Comparison of ENCODE assay signal across 15 cellular contexts in genomic region chr2:126790987-126791780, GRCh38.
A peak's percentile ranks its signal among the peaks of the same experiment; 100 is the strongest.
DNase-seq lines count a peak whose midpoint lies in the region; ATAC-seq and TF ChIP-seq lines count a peak whose summit lies in the region.
"Had no signal": no experiment of that assay in that cellular context is flagged by ENCODE, and none has a peak within 500 bp of the region (broad histone marks: within the 10 kb centered on the region; RNA-seq: fewer than 3 reads in every experiment).

No MANE protein-coding gene starts in this region.

- intact Hi-C loops in sciatic nerve (cut with DNase I), result no loop called here

- peak; percentile 8 for DNase-seq in activated CD8-positive, alpha-beta memory T cell treated with anti-CD3 and anti-CD28 coated beads, Interleukin-2, amount 50 U/mL, for 48 hours
- DNase-seq in activated CD8-positive, alpha-beta memory T cell treated with anti-CD3 and anti-CD28 coated beads, Interleukin-2, amount 50 U/mL, for 4 hours, result no peak
- peak; percentile 29 for DNase-seq in coronary artery (ENCODE audit: low spot score)
- DNase-seq in left lobe of liver (ENCODE audit: low spot score), result peak; percentile 23
- peak; percentile 27 for DNase-seq in sciatic nerve (ENCODE audit: low spot score)
- no peak for DNase-seq in GM20000 (ENCODE audit: low spot score)
- no peak for DNase-seq in NCI-H2029 treated with DMSO at 0.1 percent for 48 hours (lab: John Stamatoyannopoulos, UW)
- DNase-seq: ACHN; CD4-positive, CD25-positive, alpha-beta regulatory T cell; DMS53; GF-D8; HCEC 1CT; HFFc6 had no signal

- H3K27ac ChIP-seq in coronary artery, result no peak overlapping the region
- H3K27ac ChIP-seq: BLaER1 treated with 17β-estradiol and CSF1 and Interleukin-3, amounts not matched to agents 10 nM and 100 nM had no signal

- ATAC-seq in left lobe of liver, result no peak
- ATAC-seq in sciatic nerve, result no peak
- ATAC-seq in GM18873 (IDR thresholded peaks at IDR 0.05; ENCODE audit: low FRiP score, unreplicated experiment), result no peak

- TF ChIP-seq CTCF in coronary artery (IDR thresholded peaks at IDR 0.05) (no peak), GM20000 (IDR thresholded peaks at IDR 0.05; ENCODE audit: extremely low read depth, missing control alignments) (no peak)

- H3K4me3 ChIP-seq in coronary artery, result no peak overlapping the region
- H3K4me3 ChIP-seq: BLaER1 treated with 17β-estradiol and CSF1 and Interleukin-3, amounts not matched to agents 10 nM and 100 nM had no signal

Comparison
In these comparisons a context has a peak if more than half of its experiments do, and no peak if none do; other contexts are left out.
1. DNase-seq: peak in activated CD8-positive, alpha-beta memory T cell treated with anti-CD3 and anti-CD28 coated beads, Interleukin-2, amount 50 U/mL, for 48 hours (single experiment), coronary artery (single experiment), left lobe of liver (single experiment) and sciatic nerve (single experiment); none in activated CD8-positive, alpha-beta memory T cell treated with anti-CD3 and anti-CD28 coated beads, Interleukin-2, amount 50 U/mL, for 4 hours (single experiment), GM20000 (single experiment) and NCI-H2029 treated with DMSO at 0.1 percent for 48 hours (single experiment).